Comparison of ENCODE assay signal across 1 cellular context in the genomic region with DNA sequence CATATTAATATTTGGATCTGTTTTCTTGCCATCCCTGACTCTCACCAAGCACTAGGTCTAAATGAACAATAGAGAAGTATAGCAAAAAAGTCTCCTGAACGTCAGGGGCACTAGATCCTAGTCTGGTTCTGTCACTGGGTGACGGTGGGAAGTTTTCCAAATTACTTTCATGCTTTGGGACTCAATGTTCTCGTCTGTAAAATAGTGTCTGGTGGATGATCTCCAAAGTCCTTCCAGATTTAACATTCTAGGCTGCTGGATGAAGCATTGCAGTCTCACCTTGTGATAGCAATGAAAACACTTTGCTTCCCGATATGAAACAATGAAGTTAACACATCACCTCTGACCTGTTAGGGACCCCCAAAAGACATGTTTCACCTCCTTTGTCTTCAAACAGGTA.
TF ChIP-seq lines count a peak whose summit lies in the region.

No MANE protein-coding gene starts in this region.

TF ChIP-seq in IMR-90, 13 proteins besides CTCF, POLR2A, EP300 and RAD21 (continued from another document):
- TF ChIP-seq, protein P1, sequence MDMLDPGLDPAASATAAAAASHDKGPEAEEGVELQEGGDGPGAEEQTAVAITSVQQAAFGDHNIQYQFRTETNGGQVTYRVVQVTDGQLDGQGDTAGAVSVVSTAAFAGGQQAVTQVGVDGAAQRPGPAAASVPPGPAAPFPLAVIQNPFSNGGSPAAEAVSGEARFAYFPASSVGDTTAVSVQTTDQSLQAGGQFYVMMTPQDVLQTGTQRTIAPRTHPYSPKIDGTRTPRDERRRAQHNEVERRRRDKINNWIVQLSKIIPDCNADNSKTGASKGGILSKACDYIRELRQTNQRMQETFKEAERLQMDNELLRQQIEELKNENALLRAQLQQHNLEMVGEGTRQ (IDR thresholded peaks at IDR 0.05; ENCODE audit: low read depth, low read length) = no peak
- TF ChIP-seq MAFK (IDR thresholded peaks at IDR 0.05; ENCODE audit: low read depth, low read length) = no peak
- TF ChIP-seq CHD1 (IDR thresholded peaks at IDR 0.05; ENCODE audit: low read depth, low read length) = no peak
- no peak for TF ChIP-seq MXI1 (IDR thresholded peaks at IDR 0.05; ENCODE audit: borderline replicate concordance, low read depth, low read length)
- TF ChIP-seq RCOR1 (IDR thresholded peaks at IDR 0.05; ENCODE audit: insufficient replicate concordance, low read length) = no peak
- TF ChIP-seq, protein P2, sequence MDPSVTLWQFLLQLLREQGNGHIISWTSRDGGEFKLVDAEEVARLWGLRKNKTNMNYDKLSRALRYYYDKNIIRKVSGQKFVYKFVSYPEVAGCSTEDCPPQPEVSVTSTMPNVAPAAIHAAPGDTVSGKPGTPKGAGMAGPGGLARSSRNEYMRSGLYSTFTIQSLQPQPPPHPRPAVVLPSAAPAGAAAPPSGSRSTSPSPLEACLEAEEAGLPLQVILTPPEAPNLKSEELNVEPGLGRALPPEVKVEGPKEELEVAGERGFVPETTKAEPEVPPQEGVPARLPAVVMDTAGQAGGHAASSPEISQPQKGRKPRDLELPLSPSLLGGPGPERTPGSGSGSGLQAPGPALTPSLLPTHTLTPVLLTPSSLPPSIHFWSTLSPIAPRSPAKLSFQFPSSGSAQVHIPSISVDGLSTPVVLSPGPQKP (IDR thresholded peaks at IDR 0.05; ENCODE audit: borderline replicate concordance, low read depth, low read length) = no peak
- no peak for TF ChIP-seq RFX5 (IDR thresholded peaks at IDR 0.05; ENCODE audit: low read depth, low read length)
- no peak for TF ChIP-seq CEBPB (IDR thresholded peaks at IDR 0.05; ENCODE audit: low read depth, low read length)
- TF ChIP-seq FOS (IDR thresholded peaks at IDR 0.05; ENCODE audit: low read depth, low read length) = no peak
